ENCODE assay signal across 10 cellular contexts in the genomic region with DNA sequence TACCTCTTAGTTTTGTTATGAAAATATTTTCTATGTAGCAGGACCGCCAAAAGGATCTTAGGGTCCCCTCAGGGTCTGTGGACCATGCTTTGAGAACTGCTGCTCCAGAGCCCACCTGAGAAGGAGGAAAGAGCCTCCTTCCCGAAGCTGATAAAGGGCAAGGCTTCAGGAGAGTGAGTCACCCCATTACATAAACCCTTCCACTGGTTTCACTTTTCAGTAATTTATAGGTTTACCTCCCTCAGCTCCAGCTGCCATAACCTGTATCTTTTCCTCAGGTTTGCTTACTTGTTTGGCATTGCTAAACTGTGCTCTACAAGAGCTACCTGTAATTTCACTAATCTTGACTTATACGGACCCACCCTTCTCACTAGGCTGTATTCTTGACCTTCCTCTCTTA. TPM values are rescaled to one million over a fixed set of nuclear protein-coding genes. Genes with fewer than 3 reads are reported as not detected.
DNase-seq lines count a peak whose midpoint lies in the region; ATAC-seq, FAIRE-seq and TF ChIP-seq lines count a peak whose summit lies in the region.
"Had no signal": no experiment of that assay in that cellular context is flagged by ENCODE, and none has a peak within 500 bp of the region (broad histone marks: within the 10 kb centered on the region; RNA-seq: fewer than 3 reads in every experiment).

No MANE protein-coding gene starts in this region.

- no peak overlapping the region for H3K4me2 ChIP-seq in HepG2 (ENCODE audit: low read depth, low read length)

- no peak for FAIRE-seq in HepG2 (lab: Jason Lieb, UNC)

- H3K9me3 Mint-ChIP-seq in activated T-helper 2 cell treated with anti-CD3 and anti-CD28 coated beads, Interferon-gamma antibody, Interleukin-2, Interleukin-4, amounts not matched to agents 10 μg/mL and 5 μg/mL and 100 μg/mL, durations not matched to agents 14 hours and 24 hours and 36 hours, result no peaks in the 10 kb centered on the region
- no peaks in the 10 kb centered on the region for H3K9me3 Mint-ChIP-seq in stimulated activated naive CD8-positive, alpha-beta T cell treated with anti-CD3 and anti-CD28 coated beads, Interleukin-15, amount 100 ng/mL, for 72 hours
- H3K9me3 Mint-ChIP-seq: CD4-positive, CD25-positive, alpha-beta regulatory T cell; dendritic cell treated with granulocyte-macrophage colony-stimulating factor and Interleukin-4, amounts not matched to agents 40 ng/mL and 50 ng/mL, for 4 days; T-cell had no signal

- intact Hi-C loops in HepG2 (cut with micrococcal nuclease; ENCODE audit: unreplicated experiment), result no loop called here
- intact Hi-C loops in activated T-helper 2 cell treated with anti-CD3 and anti-CD28 coated beads, Interferon-gamma antibody, Interleukin-2, Interleukin-4, amounts not matched to agents 10 μg/mL and 5 μg/mL and 100 μg/mL, durations not matched to agents 14 hours and 24 hours and 36 hours (cut with micrococcal nuclease), result no loop called here
- intact Hi-C loops in uterus (cut with DNase I; ENCODE audit: low total_unique reads), result no loop called here

- H3K36me3 ChIP-seq in HepG2 (replicated peaks in 1 of 2; ENCODE audit: control insufficient read depth in 1 of 2, insufficient read depth in 2 of 2, low read length in 2 of 2), result peaks cover 4 to 30% of the 10 kb centered on the region in 2 experiments; a peak in 4 of 5 replicates
- no peaks in the 10 kb centered on the region for H3K36me3 ChIP-seq in uterus

- H3K4me1 ChIP-seq in HepG2 (ENCODE audit: insufficient read depth, low read length) (peaks cover 48% of the 10 kb centered on the region), uterus (peaks cover 0 to under 1% of the 10 kb centered on the region in 2 donors)

- no peak overlapping the region for H2AFZ ChIP-seq in HepG2 (ENCODE audit: low read length)

- H3K4me1 Mint-ChIP-seq in T-helper 17 cell, result peaks cover 18% of the 10 kb centered on the region
- H3K4me1 Mint-ChIP-seq in activated T-helper 2 cell treated with anti-CD3 and anti-CD28 coated beads, Interferon-gamma antibody, Interleukin-2, Interleukin-4, amounts not matched to agents 10 μg/mL and 5 μg/mL and 100 μg/mL, durations not matched to agents 14 hours and 24 hours and 36 hours (ENCODE audit: low read depth), result peaks cover 29% of the 10 kb centered on the region
- H3K4me1 Mint-ChIP-seq in stimulated activated naive CD8-positive, alpha-beta T cell treated with anti-CD3 and anti-CD28 coated beads, Interleukin-15, amount 100 ng/mL, for 72 hours, result peaks cover 32% of the 10 kb centered on the region

- no peak for ATAC-seq in T-helper 17 cell
- no peak for ATAC-seq in HepG2
- no peak for ATAC-seq in stimulated activated naive CD8-positive, alpha-beta T cell treated with anti-CD3 and anti-CD28 coated beads, Interleukin-15, amount 100 ng/mL, for 72 hours
- ATAC-seq: sciatic nerve, T-cell had no signal

- peak; percentile 21 for DNase-seq in EL
- no peak for DNase-seq in T-helper 17 cell
- no peak for DNase-seq in HepG2 (ENCODE audit: low spot score)
- no peak for DNase-seq in activated T-helper 2 cell treated with anti-CD3 and anti-CD28 coated beads, Interferon-gamma antibody, Interleukin-2, Interleukin-4, amounts not matched to agents 10 μg/mL and 5 μg/mL and 100 μg/mL, durations not matched to agents 14 hours and 24 hours and 36 hours (ENCODE audit: low spot score)
- no peak for DNase-seq in stimulated activated naive CD8-positive, alpha-beta T cell treated with anti-CD3 and anti-CD28 coated beads, Interleukin-15, amount 100 ng/mL, for 72 hours
- DNase-seq in uterus, result no peak
- DNase-seq: CD4-positive, CD25-positive, alpha-beta regulatory T cell; T-cell had no signal

- H3K4me3 Mint-ChIP-seq in T-helper 17 cell, result no peak overlapping the region
- no peak overlapping the region for H3K4me3 Mint-ChIP-seq in activated T-helper 2 cell treated with anti-CD3 and anti-CD28 coated beads, Interferon-gamma antibody, Interleukin-2, Interleukin-4, amounts not matched to agents 10 μg/mL and 5 μg/mL and 100 μg/mL, durations not matched to agents 14 hours and 24 hours and 36 hours (ENCODE audit: low read depth)
- no peak overlapping the region for H3K4me3 Mint-ChIP-seq in stimulated activated naive CD8-positive, alpha-beta T cell treated with anti-CD3 and anti-CD28 coated beads, Interleukin-15, amount 100 ng/mL, for 72 hours
- H3K4me3 Mint-ChIP-seq: CD4-positive, CD25-positive, alpha-beta regulatory T cell; dendritic cell treated with granulocyte-macrophage colony-stimulating factor and Interleukin-4, amounts not matched to agents 40 ng/mL and 50 ng/mL, for 4 days; T-cell had no signal

- H3K27ac Mint-ChIP-seq in T-helper 17 cell, result peak overlapping the region; percentile 66
- no peak overlapping the region for H3K27ac Mint-ChIP-seq in activated T-helper 2 cell treated with anti-CD3 and anti-CD28 coated beads, Interferon-gamma antibody, Interleukin-2, Interleukin-4, amounts not matched to agents 10 μg/mL and 5 μg/mL and 100 μg/mL, durations not matched to agents 14 hours and 24 hours and 36 hours
- no peak overlapping the region for H3K27ac Mint-ChIP-seq in stimulated activated naive CD8-positive, alpha-beta T cell treated with anti-CD3 and anti-CD28 coated beads, Interleukin-15, amount 100 ng/mL, for 72 hours
- H3K27ac Mint-ChIP-seq: CD4-positive, CD25-positive, alpha-beta regulatory T cell; dendritic cell treated with granulocyte-macrophage colony-stimulating factor and Interleukin-4, amounts not matched to agents 40 ng/mL and 50 ng/mL, for 4 days; T-cell had no signal

- BruUV-seq in HepG2 (replicated peaks; lab: Mats Ljungman, UMichigan), result no TSS peak

- in situ Hi-C loops in HepG2 (cut with HindIII; ENCODE audit: extremely low pct_ligation_motif_present, low pct_unique_long_range_greater_than_20kb), result no loop called here

- CTCF ChIA-PET in HepG2 (lab: Yijun Ruan, JAX; ENCODE audit: low intra/inter-chr PET ratio, low total read pairs), result interaction anchor here (1.5 kb wide), 1 partner anchor 130 kb away, joined by 3 read pairs; no protein-coding TSS in a partner anchor

- TF ChIP-seq EP300 in HepG2 (IDR thresholded peaks at IDR 0.05; ENCODE audit: low read depth in 2 of 2, low read length in 2 of 2), result no peak
- TF ChIP-seq EP300 in HepG2 (CRISPR knock-in tag; IDR thresholded peaks at IDR 0.05; ENCODE audit: borderline replicate concordance), result no peak

- peaks cover 3% of the 10 kb centered on the region; the same call in 1 of the 2 replicates for H4K20me1 ChIP-seq in HepG2 (ENCODE audit: insufficient read depth, low read length)

- TF ChIP-seq POLR2A in HepG2 (IDR thresholded peaks at IDR 0.05; ENCODE audit: insufficient read depth in 1 of 2, low read depth in 2 of 2, low read length in 2 of 2) (no peak), uterus (IDR thresholded peaks at IDR 0.05) (no peak)

- no peaks in the 10 kb centered on the region for H3K27me3 Mint-ChIP-seq in T-helper 17 cell
- H3K27me3 Mint-ChIP-seq in activated T-helper 2 cell treated with anti-CD3 and anti-CD28 coated beads, Interferon-gamma antibody, Interleukin-2, Interleukin-4, amounts not matched to agents 10 μg/mL and 5 μg/mL and 100 μg/mL, durations not matched to agents 14 hours and 24 hours and 36 hours (ENCODE audit: low read depth), result no peaks in the 10 kb centered on the region
- no peaks in the 10 kb centered on the region for H3K27me3 Mint-ChIP-seq in stimulated activated naive CD8-positive, alpha-beta T cell treated with anti-CD3 and anti-CD28 coated beads, Interleukin-15, amount 100 ng/mL, for 72 hours
- H3K27me3 Mint-ChIP-seq: CD4-positive, CD25-positive, alpha-beta regulatory T cell; dendritic cell treated with granulocyte-macrophage colony-stimulating factor and Interleukin-4, amounts not matched to agents 40 ng/mL and 50 ng/mL, for 4 days; T-cell had no signal

- no peak overlapping the region for H3K4me3 ChIP-seq in HepG2 (replicated peaks in 1 of 3; ENCODE audit: insufficient read depth in 1 of 3, low read depth in 2 of 3, low read length in 3 of 3)
- H3K4me3 ChIP-seq in uterus, result no peak overlapping the region

- 84% methylated on average over 3 of the region's 3 CpGs for WGBS in HepG2 (ENCODE audit: low lambda C conversion rate)

- TF ChIP-seq CTCF in HepG2 (CRISPR knock-in tag; IDR thresholded peaks at IDR 0.05), result no peak
- TF ChIP-seq CTCF in uterus (IDR thresholded peaks at IDR 0.05), result no peak

- H3K9ac ChIP-seq in HepG2 (ENCODE audit: insufficient read depth, low read depth, low read length), result no peak overlapping the region

- peaks cover 15% of the 10 kb centered on the region for H3K36me3 Mint-ChIP-seq in T-helper 17 cell (ENCODE audit: low read depth)
- H3K36me3 Mint-ChIP-seq in activated T-helper 2 cell treated with anti-CD3 and anti-CD28 coated beads, Interferon-gamma antibody, Interleukin-2, Interleukin-4, amounts not matched to agents 10 μg/mL and 5 μg/mL and 100 μg/mL, durations not matched to agents 14 hours and 24 hours and 36 hours (ENCODE audit: low read depth), result peaks cover 27% of the 10 kb centered on the region

- H3K79me2 ChIP-seq in HepG2 (ENCODE audit: insufficient read depth, low read length), result peaks cover 86% of the 10 kb centered on the region

- no peaks in the 10 kb centered on the region for H3K27me3 ChIP-seq in HepG2 (ENCODE audit: control insufficient read depth in 1 of 2, insufficient read depth in 2 of 2, low read length in 2 of 2)
- no peaks in the 10 kb centered on the region for H3K27me3 ChIP-seq in uterus

- H3K9me3 ChIP-seq in T-helper 17 cell (ENCODE audit: control insufficient read depth, low read length, poor library complexity, severe bottlenecking) (no peaks in the 10 kb centered on the region), HepG2 (ENCODE audit: low read length) (no peaks in the 10 kb centered on the region), uterus (no peaks in the 10 kb centered on the region)

- no peak for TF ChIP-seq RAD21 in HepG2 (CRISPR knock-in tag; IDR thresholded peaks at IDR 0.05)

- H3K27ac ChIP-seq in HepG2 (ENCODE audit: extremely low read length, insufficient read depth, low read length), result no peak overlapping the region
- peak overlapping the region in 1 of 2 donors; percentile 11 for H3K27ac ChIP-seq in uterus

- POLR2A ChIA-PET in HepG2 (lab: Yijun Ruan, JAX), result no interaction called here

RNA-seq across cellular contexts. Expression of a gene that starts 6.6 kb away (rescaled TPM):
- total RNA-seq in T-helper 17 cell, result 10 to 100 TPM; 21.1 to 21.2 TPM
- total RNA-seq in HepG2 (2016; rRNA removed; fragmentation: Illumina TruSeq; extraction: Trizol), result 77.5 and 78.0 TPM in 2 replicates
- 26.9 and 32.1 TPM in 2 replicates for total RNA-seq in HepG2 (2016; cell fraction: cytosol; rRNA removed; fragmentation: Illumina TruSeq; extraction: Trizol; ENCODE audit: low read depth)
- total RNA-seq in HepG2 (2016; cell fraction: insoluble cytoplasmic fraction; rRNA removed; fragmentation: Illumina TruSeq; extraction: Trizol), result 64.0 and 77.3 TPM in 2 replicates
- 48.8 and 53.6 TPM in 2 replicates for total RNA-seq in HepG2 (2016; cell fraction: membrane; rRNA removed; fragmentation: Illumina TruSeq; extraction: Trizol)
- 76.4 and 96.7 TPM in 2 replicates for total RNA-seq in HepG2 (2016; cell fraction: nucleus; rRNA removed; fragmentation: Illumina TruSeq; extraction: Trizol)
- 84.6 and 85.5 TPM in 2 replicates for polyA plus RNA-seq in HepG2 (2011; rRNA removed)
- 56.8 and 57.9 TPM in 2 replicates for polyA plus RNA-seq in HepG2 (2011; cell fraction: cytosol; rRNA removed)
- 188 and 192 TPM in 2 replicates for polyA plus RNA-seq in HepG2 (2011; cell fraction: nucleus; rRNA removed)
- 71.9 and 80.9 TPM in 2 replicates for polyA plus RNA-seq in HepG2 (2012)
- polyA plus RNA-seq in HepG2 (2016; cell fraction: cytosol; fragmentation: Illumina TruSeq; extraction: Trizol; ENCODE audit: low read depth), result 15.6 and 16.8 TPM in 2 replicates
- polyA plus RNA-seq in HepG2 (2016; cell fraction: insoluble cytoplasmic fraction; fragmentation: Illumina TruSeq; extraction: Trizol; ENCODE audit: low read depth), result 85.9 and 98.6 TPM in 2 replicates
- polyA plus RNA-seq in HepG2 (2016; cell fraction: membrane; fragmentation: Illumina TruSeq; extraction: Trizol; ENCODE audit: low read depth), result 41.6 and 46.1 TPM in 2 replicates
- polyA plus RNA-seq in HepG2 (2016; cell fraction: nucleus; fragmentation: Illumina TruSeq; extraction: Trizol; ENCODE audit: insufficient read depth, low read depth), result 172 and 200 TPM in 2 replicates
- 60.1 and 174 TPM in 2 replicates for polyA minus RNA-seq in HepG2 (2011; rRNA and poly(A)+ RNA removed; ENCODE audit: low replicate concordance)
- 43.8 and 44.1 TPM in 2 replicates for polyA minus RNA-seq in HepG2 (2011; cell fraction: cytosol; rRNA and poly(A)+ RNA removed)
- polyA minus RNA-seq in HepG2 (2011; cell fraction: nucleus; rRNA and poly(A)+ RNA removed), result 158 and 170 TPM in 2 replicates
- 55.7 and 64.7 TPM in 2 replicates for total RNA-seq in activated T-helper 2 cell treated with anti-CD3 and anti-CD28 coated beads, Interferon-gamma antibody, Interleukin-2, Interleukin-4, amounts not matched to agents 10 μg/mL and 5 μg/mL and 100 μg/mL, durations not matched to agents 14 hours and 24 hours and 36 hours
- total RNA-seq in uterus, result 100 to 1,000 TPM in 1 of 4 donors, 10 to 100 TPM in 3; 13.1 to 117 (median 25.7) TPM

RNA-seq across cellular contexts. Expression of a gene that starts 45.4 kb away (rescaled TPM):
- total RNA-seq in T-helper 17 cell, result 10 to 100 TPM; 14.2 to 21.0 TPM
- 17.6 and 45.9 TPM in 2 replicates for total RNA-seq in HepG2 (2016; rRNA removed; fragmentation: Illumina TruSeq; extraction: Trizol)
- total RNA-seq in HepG2 (2016; cell fraction: cytosol; rRNA removed; fragmentation: Illumina TruSeq; extraction: Trizol; ENCODE audit: low read depth), result 8.2 and 9.2 TPM in 2 replicates
- total RNA-seq in HepG2 (2016; cell fraction: insoluble cytoplasmic fraction; rRNA removed; fragmentation: Illumina TruSeq; extraction: Trizol), result 14.3 and 47.5 TPM in 2 replicates
- 5.9 and 7.0 TPM in 2 replicates for total RNA-seq in HepG2 (2016; cell fraction: membrane; rRNA removed; fragmentation: Illumina TruSeq; extraction: Trizol)
- total RNA-seq in HepG2 (2016; cell fraction: nucleus; rRNA removed; fragmentation: Illumina TruSeq; extraction: Trizol), result 69.9 and 80.6 TPM in 2 replicates
- 83.5 and 102 TPM in 2 replicates for polyA plus RNA-seq in HepG2 (2011; rRNA removed)
- 8.8 and 10.1 TPM in 2 replicates for polyA plus RNA-seq in HepG2 (2011; cell fraction: cytosol; rRNA removed)
- 954 and 1,192 TPM in 2 replicates for polyA plus RNA-seq in HepG2 (2011; cell fraction: nucleus; rRNA removed)
- polyA plus RNA-seq in HepG2 (2012), result 30.9 and 34.5 TPM in 2 replicates
- polyA plus RNA-seq in HepG2 (2016; cell fraction: cytosol; fragmentation: Illumina TruSeq; extraction: Trizol; ENCODE audit: low read depth), result 1.4 and 1.7 TPM in 2 replicates
- polyA plus RNA-seq in HepG2 (2016; cell fraction: insoluble cytoplasmic fraction; fragmentation: Illumina TruSeq; extraction: Trizol; ENCODE audit: low read depth), result 12.2 and 14.0 TPM in 2 replicates
- polyA plus RNA-seq in HepG2 (2016; cell fraction: membrane; fragmentation: Illumina TruSeq; extraction: Trizol; ENCODE audit: low read depth), result 3.6 and 5.1 TPM in 2 replicates
- 225 and 235 TPM in 2 replicates for polyA plus RNA-seq in HepG2 (2016; cell fraction: nucleus; fragmentation: Illumina TruSeq; extraction: Trizol; ENCODE audit: insufficient read depth, low read depth)
- 31.0 and 31.7 TPM in 2 replicates for polyA minus RNA-seq in HepG2 (2011; rRNA and poly(A)+ RNA removed; ENCODE audit: low replicate concordance)
- polyA minus RNA-seq in HepG2 (2011; cell fraction: cytosol; rRNA and poly(A)+ RNA removed), result 2.2 and 3.7 TPM in 2 replicates
- polyA minus RNA-seq in HepG2 (2011; cell fraction: nucleus; rRNA and poly(A)+ RNA removed), result 93.5 and 94.1 TPM in 2 replicates
- 14.4 and 17.9 TPM in 2 replicates for total RNA-seq in activated T-helper 2 cell treated with anti-CD3 and anti-CD28 coated beads, Interferon-gamma antibody, Interleukin-2, Interleukin-4, amounts not matched to agents 10 μg/mL and 5 μg/mL and 100 μg/mL, durations not matched to agents 14 hours and 24 hours and 36 hours
- 10 to 100 TPM in 3 of 4 donors, 1 to 10 TPM in 1; 7.4 to 52.1 (median 45.5) TPM for total RNA-seq in uterus

RNA-seq across cellular contexts. Expression of a gene that starts 45.5 kb away (rescaled TPM):
- 10 to 100 TPM; 13.4 to 18.3 TPM for total RNA-seq in T-helper 17 cell
- total RNA-seq in HepG2 (2016; rRNA removed; fragmentation: Illumina TruSeq; extraction: Trizol), result 37.0 and 37.1 TPM in 2 replicates
- 6.7 and 8.0 TPM in 2 replicates for total RNA-seq in HepG2 (2016; cell fraction: cytosol; rRNA removed; fragmentation: Illumina TruSeq; extraction: Trizol; ENCODE audit: low read depth)
- total RNA-seq in HepG2 (2016; cell fraction: insoluble cytoplasmic fraction; rRNA removed; fragmentation: Illumina TruSeq; extraction: Trizol), result 32.3 and 35.9 TPM in 2 replicates
- total RNA-seq in HepG2 (2016; cell fraction: membrane; rRNA removed; fragmentation: Illumina TruSeq; extraction: Trizol), result 10.0 and 11.2 TPM in 2 replicates
- 22.4 and 23.6 TPM in 2 replicates for total RNA-seq in HepG2 (2016; cell fraction: nucleus; rRNA removed; fragmentation: Illumina TruSeq; extraction: Trizol)
- polyA plus RNA-seq in HepG2 (2011; rRNA removed), result 87.6 and 91.8 TPM in 2 replicates
- 49.3 and 55.5 TPM in 2 replicates for polyA plus RNA-seq in HepG2 (2011; cell fraction: cytosol; rRNA removed)
- 62.2 and 70.6 TPM in 2 replicates for polyA plus RNA-seq in HepG2 (2011; cell fraction: nucleus; rRNA removed)
- 23.9 and 27.2 TPM in 2 replicates for polyA plus RNA-seq in HepG2 (2012)
- 5.0 and 6.7 TPM in 2 replicates for polyA plus RNA-seq in HepG2 (2016; cell fraction: cytosol; fragmentation: Illumina TruSeq; extraction: Trizol; ENCODE audit: low read depth)
- 42.9 and 52.8 TPM in 2 replicates for polyA plus RNA-seq in HepG2 (2016; cell fraction: insoluble cytoplasmic fraction; fragmentation: Illumina TruSeq; extraction: Trizol; ENCODE audit: low read depth)
- polyA plus RNA-seq in HepG2 (2016; cell fraction: membrane; fragmentation: Illumina TruSeq; extraction: Trizol; ENCODE audit: low read depth), result 6.5 and 10.4 TPM in 2 replicates
- 36.4 and 40.3 TPM in 2 replicates for polyA plus RNA-seq in HepG2 (2016; cell fraction: nucleus; fragmentation: Illumina TruSeq; extraction: Trizol; ENCODE audit: insufficient read depth, low read depth)
- 64.2 and 95.2 TPM in 2 replicates for polyA minus RNA-seq in HepG2 (2011; rRNA and poly(A)+ RNA removed; ENCODE audit: low replicate concordance)
- polyA minus RNA-seq in HepG2 (2011; cell fraction: cytosol; rRNA and poly(A)+ RNA removed), result 23.7 and 30.0 TPM in 2 replicates
- polyA minus RNA-seq in HepG2 (2011; cell fraction: nucleus; rRNA and poly(A)+ RNA removed), result 15.5 and 25.1 TPM in 2 replicates
- 21.6 and 25.8 TPM in 2 replicates for total RNA-seq in activated T-helper 2 cell treated with anti-CD3 and anti-CD28 coated beads, Interferon-gamma antibody, Interleukin-2, Interleukin-4, amounts not matched to agents 10 μg/mL and 5 μg/mL and 100 μg/mL, durations not matched to agents 14 hours and 24 hours and 36 hours
- total RNA-seq in uterus, result 10 to 100 TPM in 2 of 4 donors, 1 to 10 TPM in 2; 5.6 to 33.8 (median 11.5) TPM

RNA-seq across cellular contexts. Expression of a gene that starts 57.8 kb away (rescaled TPM):
- total RNA-seq in T-helper 17 cell (10 to 100 TPM; 24.1 to 31.8 TPM), HepG2 (2016; rRNA removed; fragmentation: Illumina TruSeq; extraction: Trizol) (52.1 and 76.0 TPM in 2 replicates), uterus (10 to 100 TPM in 2 of 4 donors, 1 to 10 TPM in 1, not detected in 1; 7.4 to 40.0 (median 29.9) TPM)
- 32.5 and 32.8 TPM in 2 replicates for total RNA-seq in HepG2 (2016; cell fraction: cytosol; rRNA removed; fragmentation: Illumina TruSeq; extraction: Trizol; ENCODE audit: low read depth)
- total RNA-seq in HepG2 (2016; cell fraction: insoluble cytoplasmic fraction; rRNA removed; fragmentation: Illumina TruSeq; extraction: Trizol), result 48.9 and 75.0 TPM in 2 replicates
- 43.8 and 49.1 TPM in 2 replicates for total RNA-seq in HepG2 (2016; cell fraction: membrane; rRNA removed; fragmentation: Illumina TruSeq; extraction: Trizol)
- total RNA-seq in HepG2 (2016; cell fraction: nucleus; rRNA removed; fragmentation: Illumina TruSeq; extraction: Trizol), result 55.2 and 71.7 TPM in 2 replicates
- polyA plus RNA-seq in HepG2 (2011; rRNA removed), result 48.1 and 48.9 TPM in 2 replicates
- polyA plus RNA-seq in HepG2 (2011; cell fraction: cytosol; rRNA removed), result 34.5 and 48.4 TPM in 2 replicates
- polyA plus RNA-seq in HepG2 (2011; cell fraction: nucleus; rRNA removed), result 177 and 202 TPM in 2 replicates
- polyA plus RNA-seq in HepG2 (2012), result 36.2 and 44.2 TPM in 2 replicates
- 25.9 and 28.7 TPM in 2 replicates for polyA plus RNA-seq in HepG2 (2016; cell fraction: cytosol; fragmentation: Illumina TruSeq; extraction: Trizol; ENCODE audit: low read depth)
- 39.4 and 50.0 TPM in 2 replicates for polyA plus RNA-seq in HepG2 (2016; cell fraction: insoluble cytoplasmic fraction; fragmentation: Illumina TruSeq; extraction: Trizol; ENCODE audit: low read depth)
- 34.2 and 36.1 TPM in 2 replicates for polyA plus RNA-seq in HepG2 (2016; cell fraction: membrane; fragmentation: Illumina TruSeq; extraction: Trizol; ENCODE audit: low read depth)
- polyA plus RNA-seq in HepG2 (2016; cell fraction: nucleus; fragmentation: Illumina TruSeq; extraction: Trizol; ENCODE audit: insufficient read depth, low read depth), result 161 and 175 TPM in 2 replicates
- 53.7 and 55.1 TPM in 2 replicates for polyA minus RNA-seq in HepG2 (2011; rRNA and poly(A)+ RNA removed; ENCODE audit: low replicate concordance)
- 10.5 and 15.4 TPM in 2 replicates for polyA minus RNA-seq in HepG2 (2011; cell fraction: cytosol; rRNA and poly(A)+ RNA removed)
- 25.1 and 25.8 TPM in 2 replicates for polyA minus RNA-seq in HepG2 (2011; cell fraction: nucleus; rRNA and poly(A)+ RNA removed)
- total RNA-seq in activated T-helper 2 cell treated with anti-CD3 and anti-CD28 coated beads, Interferon-gamma antibody, Interleukin-2, Interleukin-4, amounts not matched to agents 10 μg/mL and 5 μg/mL and 100 μg/mL, durations not matched to agents 14 hours and 24 hours and 36 hours, result 77.3 and 83.1 TPM in 2 replicates

RNA-seq across cellular contexts. Expression of a gene that starts 57.8 kb away (rescaled TPM):
- total RNA-seq in T-helper 17 cell (10 to 100 TPM; 55.0 to 55.6 TPM), HepG2 (2016; rRNA removed; fragmentation: Illumina TruSeq; extraction: Trizol) (10.4 and 11.4 TPM in 2 replicates), uterus (10 to 100 TPM; 11.8 to 40.3 (median 15.7) TPM)
- 2.9 TPM in 2 replicates for total RNA-seq in HepG2 (2016; cell fraction: cytosol; rRNA removed; fragmentation: Illumina TruSeq; extraction: Trizol; ENCODE audit: low read depth)
- total RNA-seq in HepG2 (2016; cell fraction: insoluble cytoplasmic fraction; rRNA removed; fragmentation: Illumina TruSeq; extraction: Trizol), result 7.5 and 10.8 TPM in 2 replicates
- total RNA-seq in HepG2 (2016; cell fraction: membrane; rRNA removed; fragmentation: Illumina TruSeq; extraction: Trizol), result 5.1 and 6.6 TPM in 2 replicates
- total RNA-seq in HepG2 (2016; cell fraction: nucleus; rRNA removed; fragmentation: Illumina TruSeq; extraction: Trizol), result 17.4 and 28.1 TPM in 2 replicates
- 4.8 and 5.9 TPM in 2 replicates for polyA plus RNA-seq in HepG2 (2011; rRNA removed)
- polyA plus RNA-seq in HepG2 (2011; cell fraction: cytosol; rRNA removed), result 2.0 and 3.1 TPM in 2 replicates
- polyA plus RNA-seq in HepG2 (2011; cell fraction: nucleus; rRNA removed), result 33.3 and 35.2 TPM in 2 replicates
- 7.2 and 7.3 TPM in 2 replicates for polyA plus RNA-seq in HepG2 (2012)
- polyA plus RNA-seq in HepG2 (2016; cell fraction: cytosol; fragmentation: Illumina TruSeq; extraction: Trizol; ENCODE audit: low read depth), result 0.54 and 0.68 TPM in 2 replicates
- 5.1 and 9.3 TPM in 2 replicates for polyA plus RNA-seq in HepG2 (2016; cell fraction: insoluble cytoplasmic fraction; fragmentation: Illumina TruSeq; extraction: Trizol; ENCODE audit: low read depth)
- polyA plus RNA-seq in HepG2 (2016; cell fraction: membrane; fragmentation: Illumina TruSeq; extraction: Trizol; ENCODE audit: low read depth), result 1.3 and 2.5 TPM in 2 replicates
- polyA plus RNA-seq in HepG2 (2016; cell fraction: nucleus; fragmentation: Illumina TruSeq; extraction: Trizol; ENCODE audit: insufficient read depth, low read depth), result 27.7 and 29.0 TPM in 2 replicates
- polyA minus RNA-seq in HepG2 (2011; rRNA and poly(A)+ RNA removed; ENCODE audit: low replicate concordance), result 20.9 and 29.6 TPM in 2 replicates
- 4.5 and 7.0 TPM in 2 replicates for polyA minus RNA-seq in HepG2 (2011; cell fraction: cytosol; rRNA and poly(A)+ RNA removed)
- polyA minus RNA-seq in HepG2 (2011; cell fraction: nucleus; rRNA and poly(A)+ RNA removed), result 27.2 and 28.3 TPM in 2 replicates
- total RNA-seq in activated T-helper 2 cell treated with anti-CD3 and anti-CD28 coated beads, Interferon-gamma antibody, Interleukin-2, Interleukin-4, amounts not matched to agents 10 μg/mL and 5 μg/mL and 100 μg/mL, durations not matched to agents 14 hours and 24 hours and 36 hours, result 48.7 and 51.0 TPM in 2 replicates
